Comparison of ENCODE assay signal across 33 cellular contexts in the genomic region with DNA sequence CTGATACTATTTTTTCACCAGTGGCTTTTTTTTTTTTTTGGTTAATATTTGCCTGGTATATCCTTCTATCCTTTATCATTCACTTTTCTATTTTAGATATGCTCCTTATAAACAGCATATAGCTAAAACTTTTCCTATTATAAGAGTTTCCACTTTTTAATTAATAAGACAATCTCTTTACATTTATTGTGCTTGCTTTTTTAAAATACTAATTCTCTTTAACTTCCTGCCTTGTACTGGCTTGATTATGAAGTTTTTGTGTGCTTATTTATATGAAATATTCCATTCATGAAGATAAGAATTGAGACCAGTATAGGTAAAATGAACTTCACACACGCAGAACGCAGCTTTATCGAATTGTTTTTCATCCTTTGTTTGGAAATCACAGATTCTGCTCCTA. TPM values are rescaled to one million over a fixed set of nuclear protein-coding genes. Genes with fewer than 3 reads are reported as not detected.
"Had no signal": no experiment of that assay in that cellular context is flagged by ENCODE, and none has a peak within 500 bp of the region (broad histone marks: within the 10 kb centered on the region; RNA-seq: fewer than 3 reads in every experiment).

No MANE protein-coding gene starts in this region.

- H3K4me3 ChIP-seq: stomach, suprapubic skin, testis, thoracic aorta, thyroid gland, tibial artery, tibial nerve, transverse colon, upper lobe of left lung, upper lobe of right lung, uterus, vagina had no signal

- H3K27me3 ChIP-seq: stomach, suprapubic skin, testis, thyroid gland, tibial artery, tibial nerve, transverse colon, upper lobe of left lung, upper lobe of right lung, uterus, vagina had no signal

- H3K4me1 Mint-ChIP-seq: stimulated activated effector memory CD8-positive, alpha-beta T cell treated with anti-CD3 and anti-CD28 coated beads, Interleukin-12 subunit alpha, Interleukin-12 subunit beta, amount 100 ng/mL, for 72 hours; stimulated activated memory B cell treated with anti-CD40 and anti-IgM and Interleukin-4, amounts not matched to agents 10 μg/mL and 1 μg/mL and 100 μg/mL, for 72 hours; stimulated activated naive B cell treated with anti-CD40 and anti-IgM and Interleukin-4, amounts not matched to agents 10 μg/mL and 1 μg/mL and 100 μg/mL, for 72 hours; stimulated activated naive CD8-positive, alpha-beta T cell treated with anti-CD3 and anti-CD28 coated beads, Interleukin-15, amount 100 ng/mL, for 72 hours had no signal

- H3K27me3 Mint-ChIP-seq: stimulated activated memory B cell treated with anti-CD40 and anti-IgM and Interleukin-4, amounts not matched to agents 10 μg/mL and 1 μg/mL and 100 μg/mL, for 72 hours; stimulated activated naive CD8-positive, alpha-beta T cell treated with anti-CD3 and anti-CD28 coated beads, Interleukin-15, amount 100 ng/mL, for 72 hours; stimulated activated naive CD8-positive, alpha-beta T cell treated with anti-CD3 and anti-CD28 coated beads, Interleukin-15, Interleukin-2, amounts not matched to agents 100 ng/mL and 50 ng/mL, for 24 hours; type B pancreatic cell had no signal

- H3K4me1 ChIP-seq: stomach, suprapubic skin, testis, thyroid gland, tibial artery, tibial nerve, transverse colon, upper lobe of left lung, upper lobe of right lung, uterus, vagina had no signal

- H3K27ac ChIP-seq: stomach, suprapubic skin, testis, thoracic aorta, thyroid gland, tibial artery, tibial nerve, transverse colon, upper lobe of left lung, upper lobe of right lung, uterus, vagina had no signal

- H3K36me3 Mint-ChIP-seq: stimulated activated effector memory CD8-positive, alpha-beta T cell treated with anti-CD3 and anti-CD28 coated beads, Interleukin-12 subunit alpha, Interleukin-12 subunit beta, amount 100 ng/mL, for 72 hours; stimulated activated memory B cell treated with anti-CD40 and anti-IgM and Interleukin-4, amounts not matched to agents 10 μg/mL and 1 μg/mL and 100 μg/mL, for 72 hours; type B pancreatic cell had no signal

- H3K9me3 Mint-ChIP-seq: stimulated activated effector memory CD8-positive, alpha-beta T cell treated with anti-CD3 and anti-CD28 coated beads, Interleukin-12 subunit alpha, Interleukin-12 subunit beta, amount 100 ng/mL, for 72 hours; stimulated activated memory B cell treated with anti-CD40 and anti-IgM and Interleukin-4, amounts not matched to agents 10 μg/mL and 1 μg/mL and 100 μg/mL, for 72 hours; stimulated activated naive B cell treated with anti-CD40 and anti-IgM and Interleukin-4, amounts not matched to agents 10 μg/mL and 1 μg/mL and 100 μg/mL, for 72 hours; stimulated activated naive CD8-positive, alpha-beta T cell treated with anti-CD3 and anti-CD28 coated beads, Interleukin-15, amount 100 ng/mL, for 72 hours; stimulated activated naive CD8-positive, alpha-beta T cell treated with anti-CD3 and anti-CD28 coated beads, Interleukin-15, Interleukin-2, amounts not matched to agents 100 ng/mL and 50 ng/mL, for 24 hours; type B pancreatic cell had no signal

- H3K36me3 ChIP-seq: stomach, suprapubic skin, thoracic aorta, thyroid gland, tibial artery, tibial nerve, transverse colon, upper lobe of left lung, upper lobe of right lung, uterus, vagina had no signal

- ATAC-seq: stimulated activated effector memory CD8-positive, alpha-beta T cell treated with anti-CD3 and anti-CD28 coated beads, Interleukin-12 subunit alpha, Interleukin-12 subunit beta, amount 100 ng/mL, for 72 hours; stimulated activated memory B cell treated with anti-CD40 and anti-IgM and Interleukin-4, amounts not matched to agents 10 μg/mL and 1 μg/mL and 100 μg/mL, for 72 hours; stimulated activated naive B cell treated with anti-CD40 and anti-IgM and Interleukin-4, amounts not matched to agents 10 μg/mL and 1 μg/mL and 100 μg/mL, for 72 hours; stimulated activated naive CD8-positive, alpha-beta T cell treated with anti-CD3 and anti-CD28 coated beads, Interleukin-15, amount 100 ng/mL, for 72 hours; stimulated activated naive CD8-positive, alpha-beta T cell treated with anti-CD3 and anti-CD28 coated beads, Interleukin-15, Interleukin-2, amounts not matched to agents 100 U/mL and 50 U/mL, for 24 hours; upper lobe of right lung had no signal

- H3K27ac Mint-ChIP-seq: stimulated activated effector memory CD8-positive, alpha-beta T cell treated with anti-CD3 and anti-CD28 coated beads, Interleukin-12 subunit alpha, Interleukin-12 subunit beta, amount 100 ng/mL, for 72 hours; stimulated activated memory B cell treated with anti-CD40 and anti-IgM and Interleukin-4, amounts not matched to agents 10 μg/mL and 1 μg/mL and 100 μg/mL, for 72 hours; stimulated activated naive B cell treated with anti-CD40 and anti-IgM and Interleukin-4, amounts not matched to agents 10 μg/mL and 1 μg/mL and 100 μg/mL, for 72 hours; stimulated activated naive CD8-positive, alpha-beta T cell treated with anti-CD3 and anti-CD28 coated beads, Interleukin-15, amount 100 ng/mL, for 72 hours; stimulated activated naive CD8-positive, alpha-beta T cell treated with anti-CD3 and anti-CD28 coated beads, Interleukin-15, Interleukin-2, amounts not matched to agents 100 ng/mL and 50 ng/mL, for 24 hours; type B pancreatic cell had no signal

- H3K4me3 Mint-ChIP-seq: stimulated activated effector memory CD8-positive, alpha-beta T cell treated with anti-CD3 and anti-CD28 coated beads, Interleukin-12 subunit alpha, Interleukin-12 subunit beta, amount 100 ng/mL, for 72 hours; stimulated activated memory B cell treated with anti-CD40 and anti-IgM and Interleukin-4, amounts not matched to agents 10 μg/mL and 1 μg/mL and 100 μg/mL, for 72 hours; stimulated activated naive B cell treated with anti-CD40 and anti-IgM and Interleukin-4, amounts not matched to agents 10 μg/mL and 1 μg/mL and 100 μg/mL, for 72 hours; stimulated activated naive CD8-positive, alpha-beta T cell treated with anti-CD3 and anti-CD28 coated beads, Interleukin-15, amount 100 ng/mL, for 72 hours; stimulated activated naive CD8-positive, alpha-beta T cell treated with anti-CD3 and anti-CD28 coated beads, Interleukin-15, Interleukin-2, amounts not matched to agents 100 ng/mL and 50 ng/mL, for 24 hours; type B pancreatic cell had no signal

- DNase-seq: stimulated activated CD4-positive, alpha-beta T cell treated with anti-CD3 and anti-CD28 coated beads, Interleukin-2, amount 100 ng/mL, for 48 hours; stimulated activated CD4-positive, alpha-beta T cell treated with anti-CD3 and anti-CD28 coated beads, Interleukin-4, amount 100 ng/mL, for 1 hour; stimulated activated CD4-positive, alpha-beta T cell treated with anti-CD3 and anti-CD28 coated beads, Interleukin-4, amount 100 ng/mL, for 24 hours; stimulated activated CD4-positive, alpha-beta T cell treated with anti-CD3 and anti-CD28 coated beads, Interleukin-4, amount 100 ng/mL, for 4 hours; stimulated activated CD8-positive, alpha-beta memory T cell treated with anti-CD3 and anti-CD28 coated beads, Interleukin-4, amount 100 ng/mL, for 48 hours; stimulated activated naive B cell treated with anti-CD40 and anti-IgM and Interleukin-4, amounts not matched to agents 10 μg/mL and 1 μg/mL and 100 μg/mL, for 72 hours; stimulated activated naive CD4-positive, alpha-beta T cell; stimulated activated naive CD4-positive, alpha-beta T cell treated with Interleukin-2 at 50 U/mL for 16 hours; stimulated activated naive CD8-positive, alpha-beta T cell treated with anti-CD3 and anti-CD28 coated beads, Interleukin-15, amount 100 ng/mL, for 72 hours; stimulated activated naive CD8-positive, alpha-beta T cell treated with anti-CD3 and anti-CD28 coated beads, Interleukin-15, Interleukin-2, amounts not matched to agents 100 U/mL and 50 U/mL, for 24 hours; stomach; substantia nigra; thyroid gland; tibial artery; transverse colon; trophoblast cell; upper lobe of left lung; upper lobe of right lung; uterus had no signal

- FAIRE-seq: urothelium cell line had no signal

- H3K9me3 ChIP-seq: stomach, suprapubic skin, testis, thoracic aorta, thyroid gland, tibial artery, tibial nerve, transverse colon, upper lobe of left lung, upper lobe of right lung, uterus, vagina had no signal

RNA-seq across cellular contexts. Expression of gene CDRT15, which starts 9.0 kb away (rescaled TPM):
- total RNA-seq: stomach, subcutaneous adipose tissue, suprapubic skin, temporal lobe, thoracic aorta, thyroid gland, tibial nerve, transverse colon, upper lobe of left lung, upper lobe of right lung, ureter, urinary bladder, uterus, vagina had no signal
- polyA plus RNA-seq: stomach, urinary bladder had no signal
